In genomic region chr17:43006639-43007551, GRCh38 we compare ENCODE assay signal across 1 cellular context.
TF ChIP-seq lines count a peak whose summit lies in the region.

TSS of gene IFI35 (plus strand) at chr17:43006784. CDS start at chr17:43006948, 164 bp downstream.

TF ChIP-seq in HepG2, 621 proteins besides CTCF, POLR2A, EP300 and RAD21 (continued from another document and continues in another):
- TF ChIP-seq ELK4 (CRISPR knock-in tag; IDR thresholded peaks at IDR 0.05; ENCODE audit: borderline replicate concordance) (no peak), ZNF331 (CRISPR knock-in tag; IDR thresholded peaks at IDR 0.05) (no peak; the same call in 1 of the 2 replicates), MEIS2 (CRISPR knock-in tag; IDR thresholded peaks at IDR 0.05) (peak; percentile 82; the same call in 1 of the 2 replicates), ERF (CRISPR knock-in tag; IDR thresholded peaks at IDR 0.05) (peak; percentile 70), ESRRA (CRISPR knock-in tag; IDR thresholded peaks at IDR 0.05; ENCODE audit: low read depth) (no peak; the same call in 1 of the 2 replicates), ZBTB42 (CRISPR knock-in tag; IDR thresholded peaks at IDR 0.05) (no peak), ZNF614 (CRISPR knock-in tag; IDR thresholded peaks at IDR 0.05; ENCODE audit: borderline replicate concordance) (peak; percentile 68; the same call in 1 of the 2 replicates), NR1H2 (CRISPR knock-in tag; IDR thresholded peaks at IDR 0.05; ENCODE audit: borderline replicate concordance, low read depth) (no peak), ZSCAN25 (CRISPR knock-in tag; IDR thresholded peaks at IDR 0.05) (peak; percentile 47; the same call in 1 of the 2 replicates), ZNF605 (CRISPR knock-in tag; IDR thresholded peaks at IDR 0.05) (no peak), STAG1 (CRISPR knock-in tag; IDR thresholded peaks at IDR 0.05) (peak; percentile 96), PRDM15 (CRISPR knock-in tag; IDR thresholded peaks at IDR 0.05) (0 out of 2 replicates have a peak, but pooled peaks have one; percentile 28), ATF7 (IDR thresholded peaks at IDR 0.05) (peak; percentile 41; the same call in 1 of the 2 replicates), ATF7 (CRISPR knock-in tag; IDR thresholded peaks at IDR 0.05) (no peak), ZNF362 (CRISPR knock-in tag; IDR thresholded peaks at IDR 0.05; ENCODE audit: borderline replicate concordance) (peak; percentile 25; the same call in 1 of the 2 replicates), ARID3A (IDR thresholded peaks at IDR 0.05; ENCODE audit: low read depth, low read length) (no peak), IRF1 (CRISPR knock-in tag; IDR thresholded peaks at IDR 0.05; ENCODE audit: low read depth) (peak; percentile 99), CREB3 (CRISPR knock-in tag; IDR thresholded peaks at IDR 0.05) (0 out of 2 replicates have a peak, but pooled peaks have one; percentile 24), JDP2 (CRISPR knock-in tag; IDR thresholded peaks at IDR 0.05; ENCODE audit: borderline replicate concordance) (no peak), ZNF460 (CRISPR knock-in tag; IDR thresholded peaks at IDR 0.05; ENCODE audit: borderline replicate concordance) (peak; percentile 98), MED1 (CRISPR knock-in tag; IDR thresholded peaks at IDR 0.05) (peak; percentile 74; the same call in 1 of the 2 replicates), ZNF674 (CRISPR knock-in tag; IDR thresholded peaks at IDR 0.05; ENCODE audit: low read depth) (no peak), ARID2 (CRISPR knock-in tag; IDR thresholded peaks at IDR 0.05; ENCODE audit: borderline replicate concordance) (no peak), ZNF431 (CRISPR knock-in tag; IDR thresholded peaks at IDR 0.05; ENCODE audit: borderline replicate concordance, low read depth) (no peak), FLYWCH1 (CRISPR knock-in tag; IDR thresholded peaks at IDR 0.05) (0 out of 2 replicates have a peak, but pooled peaks have one; percentile 63), GATAD2A (CRISPR knock-in tag; IDR thresholded peaks at IDR 0.05) (peak; percentile 86), ZNF567 (CRISPR knock-in tag; IDR thresholded peaks at IDR 0.05; ENCODE audit: borderline replicate concordance) (no peak), ELF1 (CRISPR knock-in tag; IDR thresholded peaks at IDR 0.05) (peak; percentile 77), ZNF883 (CRISPR knock-in tag; IDR thresholded peaks at IDR 0.05; ENCODE audit: not compliant biosample characterization) (no peak), ATF5 (CRISPR knock-in tag; IDR thresholded peaks at IDR 0.05; ENCODE audit: low read depth) (no peak), GABPB1 (CRISPR knock-in tag; IDR thresholded peaks at IDR 0.05) (0 out of 2 replicates have a peak, but pooled peaks have one; percentile 22), PCBP1 (IDR thresholded peaks at IDR 0.05; ENCODE audit: borderline replicate concordance, low read depth, low read length) (0 out of 2 replicates have a peak, but pooled peaks have one; percentile 43), ZNF260 (CRISPR knock-in tag; IDR thresholded peaks at IDR 0.05; ENCODE audit: borderline replicate concordance, low read depth) (no peak), KDM3A (CRISPR knock-in tag; IDR thresholded peaks at IDR 0.05; ENCODE audit: low read depth) (peak; percentile 93; the same call in 1 of the 2 replicates), MEIS1 (CRISPR knock-in tag; IDR thresholded peaks at IDR 0.05; ENCODE audit: borderline replicate concordance) (peak; percentile 32; the same call in 1 of the 2 replicates), HNF1A (IDR thresholded peaks at IDR 0.05; ENCODE audit: low read depth) (no peak), HNF1A (CRISPR knock-in tag; IDR thresholded peaks at IDR 0.05; ENCODE audit: borderline replicate concordance) (no peak), GMEB2 (CRISPR knock-in tag; IDR thresholded peaks at IDR 0.05; ENCODE audit: low read depth) (no peak), HNF4A (CRISPR knock-in tag; IDR thresholded peaks at IDR 0.05) (peak; percentile 28), ARNTL (CRISPR knock-in tag; IDR thresholded peaks at IDR 0.05) (peak; percentile 43; the same call in 1 of the 2 replicates), THAP9 (CRISPR knock-in tag; IDR thresholded peaks at IDR 0.05; ENCODE audit: borderline replicate concordance) (peak; percentile 43; the same call in 1 of the 2 replicates), BHLHE40 (IDR thresholded peaks at IDR 0.05; ENCODE audit: low read length) (0 out of 2 replicates have a peak, but pooled peaks have one; percentile 14)
